In the genomic region with DNA sequence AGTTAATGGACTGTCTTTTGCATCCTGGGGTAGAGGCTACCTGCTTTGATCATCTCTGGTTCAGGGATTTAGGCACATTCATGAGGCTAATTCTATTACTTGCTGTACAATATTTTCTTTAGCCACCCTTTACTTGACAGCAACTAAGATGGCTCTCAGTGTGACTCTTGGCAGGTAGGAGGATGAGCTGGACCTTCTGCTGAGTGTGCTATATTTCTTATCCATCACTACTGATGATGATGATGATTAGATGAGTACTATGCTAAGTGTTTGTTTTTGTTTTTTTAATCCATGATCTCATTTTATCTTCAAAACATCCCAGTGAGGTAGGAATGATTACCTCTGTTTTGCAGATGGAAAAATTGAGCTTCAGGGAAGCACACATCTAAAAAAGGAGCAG, we compare ENCODE assay signal across 28 cellular contexts.
"Had no signal": no experiment of that assay in that cellular context is flagged by ENCODE, and none has a peak within 500 bp of the region (broad histone marks: within the 10 kb centered on the region; RNA-seq: fewer than 3 reads in every experiment).

No MANE protein-coding gene starts in this region.

- H3K27ac ChIP-seq: colonic mucosa, coronary artery, dorsolateral prefrontal cortex, epithelial cell of prostate, esophagus muscularis mucosa, esophagus squamous epithelium, foreskin keratinocyte, gastrocnemius medialis, gastroesophageal sphincter, heart left ventricle, heart right ventricle had no signal

- H3K36me3 ChIP-seq: colonic mucosa, esophagus muscularis mucosa, esophagus squamous epithelium, gastrocnemius medialis, gastroesophageal sphincter, heart left ventricle, heart right ventricle had no signal

- ATAC-seq: effector memory CD8-positive, alpha-beta T cell; esophagus mucosa; foreskin keratinocyte; gastrocnemius medialis; gastroesophageal sphincter; heart left ventricle; heart right ventricle had no signal

- DNase-seq: colonic mucosa; cortex of kidney; dermis blood vessel endothelial cell; dorsolateral prefrontal cortex; effector CD4-positive, alpha-beta T cell; effector CD8-positive, alpha-beta T cell; effector memory CD4-positive, alpha-beta T cell; effector memory CD8-positive, alpha-beta T cell; endodermal cell; erythroblast; esophagus squamous epithelium; foreskin fibroblast; foreskin keratinocyte; foreskin melanocyte; gastrocnemius medialis; glutamatergic neuron; head of caudate nucleus; heart left ventricle; heart right ventricle had no signal

- H3K27me3 ChIP-seq: colonic mucosa, gastroesophageal sphincter had no signal

- H3K9me3 ChIP-seq: colonic mucosa, gastrocnemius medialis had no signal

- H3K4me3 ChIP-seq: colonic mucosa, coronary artery, dorsolateral prefrontal cortex, esophagus muscularis mucosa, esophagus squamous epithelium, gastrocnemius medialis, gastroesophageal sphincter, heart left ventricle, heart right ventricle had no signal

- H3K4me1 ChIP-seq: colonic mucosa, esophagus muscularis mucosa, esophagus squamous epithelium, foreskin keratinocyte, gastrocnemius medialis, gastroesophageal sphincter, heart left ventricle, heart right ventricle had no signal

- FAIRE-seq: colon, endometrium, endothelial cell of umbilical vein, frontal cortex had no signal
